16 cellular contexts compared by ENCODE assay signal in genomic region chr12:116659771-116660481, GRCh38.
DNase-seq lines count a peak whose midpoint lies in the region; ATAC-seq, FAIRE-seq and TF ChIP-seq lines count a peak whose summit lies in the region.
"Had no signal": no experiment of that assay in that cellular context is flagged by ENCODE, and none has a peak within 500 bp of the region (broad histone marks: within the 10 kb centered on the region; RNA-seq: fewer than 3 reads in every experiment).

No MANE protein-coding gene starts in this region.

- POLR2A ChIA-PET in GM12878 (lab: Charles Lee), result no interaction called here

- no peak for ATAC-seq in GM12878
- ATAC-seq in GM18520 (IDR thresholded peaks at IDR 0.05; ENCODE audit: unreplicated experiment), result no peak
- ATAC-seq in gastrocnemius medialis, result no peak
- ATAC-seq in body of pancreas, result no peak
- ATAC-seq: gastroesophageal sphincter had no signal

- in situ Hi-C loops in GM12878 (cut with MboI), result no loop called here
- in situ Hi-C loops in gastrocnemius medialis (cut with MboI; ENCODE audit: low sequenced_read_pairs in 4 of 4), result no loop called here

- H3K4me1 ChIP-seq in GM12878 (ENCODE audit: control insufficient read depth, insufficient read depth, low read length) (no peaks in the 10 kb centered on the region), gastrocnemius medialis (peaks cover 12 to 13% of the 10 kb centered on the region in 2 donors), body of pancreas (peaks cover 31% of the 10 kb centered on the region)

- H3K27ac ChIP-seq in GM12878 (ENCODE audit: control insufficient read depth, insufficient read depth) (no peak overlapping the region), gastrocnemius medialis (no peak overlapping the region), body of pancreas (no peak overlapping the region)

- CTCF ChIA-PET in GM12878 (lab: Yijun Ruan, JAX), result no interaction called here

- no peak for TF ChIP-seq EP300 in GM12878 (IDR thresholded peaks at IDR 0.05; ENCODE audit: borderline replicate concordance in 1 of 2, control insufficient read depth in 1 of 2, low read depth in 2 of 2, low read length in 2 of 2)

- H3K9me3 Mint-ChIP-seq in neural crest cell (no peaks in the 10 kb centered on the region), immature natural killer cell (no peaks in the 10 kb centered on the region)
- H3K9me3 Mint-ChIP-seq: activated naive CD4-positive, alpha-beta T cell treated with anti-CD3 and anti-CD28 coated beads for 36 hours had no signal

- DNase-seq in DMS79 treated with DMSO at 0.1 percent for 48 hours (lab: John Stamatoyannopoulos, UW) (peak; percentile 45), NCI-H2196 (lab: John Stamatoyannopoulos, UW; ENCODE audit: unreplicated experiment) (peak; percentile 57), GM12878 (ENCODE audit: low read depth, low spot score) (no peak), neural crest cell (ENCODE audit: low read depth, low spot score) (no peak), gastrocnemius medialis (no peak), immature natural killer cell (no peak), body of pancreas (no peak)
- DNase-seq: activated CD8-positive, alpha-beta memory T cell treated with anti-CD3 and anti-CD28 coated beads, Interleukin-2, amount 50 U/mL, for 4 hours; activated naive CD4-positive, alpha-beta T cell treated with anti-CD3 and anti-CD28 coated beads for 36 hours; endodermal cell; NCI-H1092; NCI-H345 had no signal

- TF ChIP-seq POLR2A in GM12878 (IDR thresholded peaks at IDR 0.05; ENCODE audit: low read depth, low read length) (no peak), gastrocnemius medialis (IDR thresholded peaks at IDR 0.05) (no peak), body of pancreas (IDR thresholded peaks at IDR 0.05) (no peak)

- no peak overlapping the region for H3K27ac Mint-ChIP-seq in neural crest cell (ENCODE audit: unreplicated experiment)
- H3K27ac Mint-ChIP-seq in immature natural killer cell, result no peak overlapping the region
- H3K27ac Mint-ChIP-seq: activated naive CD4-positive, alpha-beta T cell treated with anti-CD3 and anti-CD28 coated beads for 36 hours; endodermal cell had no signal

- RAD21 ChIA-PET in GM12878 (lab: Charles Lee; ENCODE audit: unreplicated experiment), result no interaction called here

- H2AFZ ChIP-seq in GM12878 (ENCODE audit: control insufficient read depth, low read depth, low read length), result no peak overlapping the region

- no peak overlapping the region for H3K4me2 ChIP-seq in GM12878 (ENCODE audit: control insufficient read depth, insufficient read depth)

- intact Hi-C loops in GM12878 (cut with micrococcal nuclease; ENCODE audit: unreplicated experiment) (no loop called here), gastrocnemius medialis (cut with DNase I; ENCODE audit: low total_unique reads) (no loop called here), body of pancreas (cut with DNase I) (loop anchor here (10.0 kb wide), 1 partner anchor 125 kb away; no protein-coding TSS in a partner anchor)

- H3K27me3 ChIP-seq in GM12878 (replicated peaks in 1 of 2; ENCODE audit: control insufficient read depth in 2 of 2, insufficient read depth in 2 of 2, low read length in 1 of 2) (peaks cover 2 to 9% of the 10 kb centered on the region in 2 experiments), gastrocnemius medialis (no peaks in the 10 kb centered on the region), body of pancreas (no peaks in the 10 kb centered on the region)

- no TSS peak for BruUV-seq in GM12878 (replicated peaks; lab: Mats Ljungman, UMichigan)

- no peaks in the 10 kb centered on the region for H3K36me3 ChIP-seq in GM12878 (ENCODE audit: control insufficient read depth in 2 of 2, insufficient read depth in 2 of 2, low read length in 1 of 2)
- H3K36me3 ChIP-seq in gastrocnemius medialis, result no peaks in the 10 kb centered on the region
- H3K36me3 ChIP-seq in body of pancreas (replicated peaks in 1 of 2; ENCODE audit: insufficient read depth in 1 of 2, low read depth in 2 of 2), result no peaks in the 10 kb centered on the region
- H3K36me3 ChIP-seq: gastroesophageal sphincter, thoracic aorta had no signal

- H3K9me3 ChIP-seq in GM12878 (replicated peaks; ENCODE audit: control insufficient read depth, insufficient read depth, low read length) (no peaks in the 10 kb centered on the region), gastrocnemius medialis (no peaks in the 10 kb centered on the region), body of pancreas (no peaks in the 10 kb centered on the region)
- H3K9me3 ChIP-seq: gastroesophageal sphincter, thoracic aorta had no signal

- H3K9ac ChIP-seq in GM12878 (ENCODE audit: control insufficient read depth, insufficient read depth, low read length), result no peak overlapping the region

- H3K4me3 ChIP-seq in GM12878, result no peak overlapping the region
- H3K4me3 ChIP-seq in gastrocnemius medialis, result no peak overlapping the region
- H3K4me3 ChIP-seq in body of pancreas, result no peak overlapping the region
- H3K4me3 ChIP-seq: gastroesophageal sphincter had no signal

- H4K20me1 ChIP-seq in GM12878 (ENCODE audit: control insufficient read depth, insufficient read depth), result no peaks in the 10 kb centered on the region; the same call in 1 of the 2 replicates

- no peak for TF ChIP-seq RAD21 in GM12878 (IDR thresholded peaks at IDR 0.05; ENCODE audit: insufficient read depth, low read depth, low read length)

- H3K4me1 Mint-ChIP-seq in neural crest cell (peaks cover 51% of the 10 kb centered on the region), immature natural killer cell (no peaks in the 10 kb centered on the region)

- H3K4me3 Mint-ChIP-seq in neural crest cell (peak overlapping the region; percentile 2), immature natural killer cell (no peak overlapping the region)
- H3K4me3 Mint-ChIP-seq: activated naive CD4-positive, alpha-beta T cell treated with anti-CD3 and anti-CD28 coated beads for 36 hours; endodermal cell had no signal

- H3K36me3 Mint-ChIP-seq in neural crest cell (ENCODE audit: low read depth) (no peaks in the 10 kb centered on the region), immature natural killer cell (no peaks in the 10 kb centered on the region)

- peaks cover 5% of the 10 kb centered on the region for H3K27me3 Mint-ChIP-seq in neural crest cell (ENCODE audit: low read depth)
- peaks cover 5 to 22% (median 9%) of the 10 kb centered on the region in 3 donors for H3K27me3 Mint-ChIP-seq in immature natural killer cell (ENCODE audit: low read depth in 3 of 3)

- FAIRE-seq in GM12878 (lab: Jason Lieb, UNC), result no peak
- FAIRE-seq: islet of Langerhans had no signal

- H3K79me2 ChIP-seq in GM12878 (ENCODE audit: control insufficient read depth, insufficient read depth, low read length), result no peaks in the 10 kb centered on the region

- SMC1A ChIA-PET in GM12878 (lab: Charles Lee; ENCODE audit: uncharacterized antibody, unreplicated experiment), result no interaction called here

- TF ChIP-seq CTCF in GM12878 (IDR thresholded peaks at IDR 0.05 in 2 of 3, conservative IDR thresholded peaks at IDR 0.05 in 1 of 3; ENCODE audit: control insufficient read depth in 2 of 3, extremely low read depth in 1 of 3, insufficient read depth in 1 of 3, low read depth in 3 of 3, low read length in 3 of 3) (no peak), neural crest cell (conservative IDR thresholded peaks at IDR 0.05) (no peak), gastrocnemius medialis (IDR thresholded peaks at IDR 0.05 in 4 of 5, conservative IDR thresholded peaks at IDR 0.05 in 1 of 5) (no peak), body of pancreas (IDR thresholded peaks at IDR 0.05) (no peak)

- WGBS in GM12878 (ENCODE audit: insufficient coverage, insufficient replicate concordance, low lambda C conversion rate, missing lambda C conversion rate), result 59% methylated on average over 13 of the region's 13 CpGs
- WGBS in body of pancreas, 2 donors, result 73 to 80% methylated on average over 13 of the region's 13 CpGs

TF ChIP-seq in GM12878, 131 proteins besides CTCF, POLR2A, EP300 and RAD21:
- TF ChIP-seq PAX5 (IDR thresholded peaks at IDR 0.05; ENCODE audit: borderline replicate concordance, low read depth, low read length), result peak; percentile 7; the same call in 1 of the 2 replicates
- TF ChIP-seq HCFC1 (IDR thresholded peaks at IDR 0.05; ENCODE audit: low read length), result no peak

Comparison
In these comparisons a context has a peak if more than half of its experiments do, and no peak if none do; other contexts are left out.
1. DNase-seq: peak in DMS79 treated with DMSO at 0.1 percent for 48 hours (single experiment) and NCI-H2196 (single experiment); none in GM12878 (single experiment), neural crest cell (single experiment), gastrocnemius medialis (0 of 2), immature natural killer cell (0 of 3) and body of pancreas (0 of 4).